Comparison of ENCODE assay signal across 20 cellular contexts in the genomic region with DNA sequence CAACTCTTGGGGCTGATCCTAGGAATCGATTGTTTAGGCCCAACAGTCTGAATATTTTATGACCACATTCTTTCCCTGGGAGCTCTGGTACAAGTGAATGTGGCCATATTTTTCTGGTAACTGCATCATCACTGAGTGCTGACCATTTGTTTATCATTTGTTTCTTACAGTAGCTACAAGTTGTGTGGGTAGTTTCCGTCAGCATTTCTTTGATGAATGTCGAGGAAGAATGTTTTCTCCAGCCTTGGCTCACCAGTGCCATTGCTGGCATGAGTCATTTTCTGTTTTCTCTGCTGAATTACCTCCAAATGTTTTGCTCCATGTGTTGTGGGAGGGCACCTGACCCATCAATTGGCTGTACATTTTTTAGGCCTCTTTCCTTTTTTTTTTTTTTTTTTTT. TPM values are rescaled to one million over a fixed set of nuclear protein-coding genes. Genes with fewer than 3 reads are reported as not detected.
DNase-seq lines count a peak whose midpoint lies in the region; ATAC-seq and TF ChIP-seq lines count a peak whose summit lies in the region.
"Had no signal": no experiment of that assay in that cellular context is flagged by ENCODE, and none has a peak within 500 bp of the region (broad histone marks: within the 10 kb centered on the region; RNA-seq: fewer than 3 reads in every experiment).

No MANE protein-coding gene starts in this region.

- no peaks in the 10 kb centered on the region for H3K9me2 ChIP-seq in Karpas-422 (replicated peaks; ENCODE audit: insufficient read depth, low read length)

- H3K4me3 Mint-ChIP-seq in activated naive CD8-positive, alpha-beta T cell = no peak overlapping the region
- no peak overlapping the region for H3K4me3 Mint-ChIP-seq in activated naive CD8-positive, alpha-beta T cell treated with anti-CD3 and anti-CD28 coated beads for 36 hours
- H3K4me3 Mint-ChIP-seq: brain; GM23338; stimulated activated naive B cell treated with anti-CD40 and anti-IgM and Interleukin-4, amounts not matched to agents 10 μg/mL and 1 μg/mL and 100 μg/mL, for 72 hours; T-helper 2 cell treated with Interferon-gamma antibody and Interleukin-4, amounts not matched to agents 5 μg/mL and 100 μg/mL, for 36 hours had no signal

- DNase-seq in activated naive CD8-positive, alpha-beta T cell treated with anti-CD3 and anti-CD28 coated beads for 36 hours = no peak
- peak; percentile 79 for DNase-seq in NCI-H226
- DNase-seq in colonic mucosa = peak; percentile 5
- DNase-seq in stromal cell of bone marrow (ENCODE audit: low read depth) = peak; percentile 35
- DNase-seq in Karpas-422 = no peak
- DNase-seq in OCI-M2 (lab: John Stamatoyannopoulos, UW; ENCODE audit: unreplicated experiment) = no peak
- DNase-seq: effector CD8-positive, alpha-beta T cell; GDM1; KBM-7; left cardiac atrium; NCI-H1436 treated with DMSO at 0.1 percent for 48 hours; NCI-H524; retina; stimulated activated CD4-positive, alpha-beta T cell treated with anti-CD3 and anti-CD28 coated beads, Interleukin-4, amount 100 ng/mL, for 1 hour; stimulated activated naive B cell treated with anti-CD40 and anti-IgM and Interleukin-4, amounts not matched to agents 10 μg/mL and 1 μg/mL and 100 μg/mL, for 72 hours had no signal

- H3K36me3 Mint-ChIP-seq in activated naive CD8-positive, alpha-beta T cell = peaks cover 10% of the 10 kb centered on the region
- peaks cover 41% of the 10 kb centered on the region for H3K36me3 Mint-ChIP-seq in activated naive CD8-positive, alpha-beta T cell treated with anti-CD3 and anti-CD28 coated beads for 36 hours
- H3K36me3 Mint-ChIP-seq: brain had no signal

- no peak for TF ChIP-seq CTCF in colonic mucosa (IDR thresholded peaks at IDR 0.05)

- H3K36me3 ChIP-seq in colonic mucosa = no peaks in the 10 kb centered on the region
- no peaks in the 10 kb centered on the region for H3K36me3 ChIP-seq in Karpas-422 (ENCODE audit: insufficient read depth, low read length)

- intact Hi-C loops in colonic mucosa (cut with DNase I) = no loop called here

- H3K79me2 ChIP-seq in Karpas-422 (ENCODE audit: low read length) = no peaks in the 10 kb centered on the region

- no peak overlapping the region for H3K4me2 ChIP-seq in Karpas-422 (ENCODE audit: low read depth, low read length, poor library complexity, severe bottlenecking)
- H3K4me2 ChIP-seq: GM23338 had no signal

- no peaks in the 10 kb centered on the region for H3K4me1 ChIP-seq in colonic mucosa
- no peaks in the 10 kb centered on the region for H3K4me1 ChIP-seq in Karpas-422 (ENCODE audit: low read length)

- H3K27me3 ChIP-seq in colonic mucosa (no peaks in the 10 kb centered on the region), Karpas-422 (ENCODE audit: low read length) (no peaks in the 10 kb centered on the region)

- H3K27ac ChIP-seq in colonic mucosa (no peak overlapping the region), Karpas-422 (ENCODE audit: low read length) (no peak overlapping the region)

- H3K9me3 Mint-ChIP-seq in activated naive CD8-positive, alpha-beta T cell (ENCODE audit: low read depth) = no peaks in the 10 kb centered on the region
- H3K9me3 Mint-ChIP-seq in activated naive CD8-positive, alpha-beta T cell treated with anti-CD3 and anti-CD28 coated beads for 36 hours = peaks cover 12% of the 10 kb centered on the region

- H3K27ac Mint-ChIP-seq in activated naive CD8-positive, alpha-beta T cell = peak overlapping the region; percentile 54
- no peak overlapping the region for H3K27ac Mint-ChIP-seq in activated naive CD8-positive, alpha-beta T cell treated with anti-CD3 and anti-CD28 coated beads for 36 hours
- H3K27ac Mint-ChIP-seq: brain; GM23338; stimulated activated naive B cell treated with anti-CD40 and anti-IgM and Interleukin-4, amounts not matched to agents 10 μg/mL and 1 μg/mL and 100 μg/mL, for 72 hours; T-helper 2 cell treated with Interferon-gamma antibody and Interleukin-4, amounts not matched to agents 5 μg/mL and 100 μg/mL, for 36 hours had no signal

- no peaks in the 10 kb centered on the region for H3K27me3 Mint-ChIP-seq in activated naive CD8-positive, alpha-beta T cell
- H3K27me3 Mint-ChIP-seq in activated naive CD8-positive, alpha-beta T cell treated with anti-CD3 and anti-CD28 coated beads for 36 hours = no peaks in the 10 kb centered on the region
- H3K27me3 Mint-ChIP-seq: stimulated activated naive B cell treated with anti-CD40 and anti-IgM and Interleukin-4, amounts not matched to agents 10 μg/mL and 1 μg/mL and 100 μg/mL, for 72 hours had no signal

- no peaks in the 10 kb centered on the region for H3K9me3 ChIP-seq in colonic mucosa
- no peaks in the 10 kb centered on the region for H3K9me3 ChIP-seq in Karpas-422 (ENCODE audit: low read length)

- H3K9ac ChIP-seq in colonic mucosa (ENCODE audit: low read depth in 2 of 2, low read length in 2 of 2) = no peak overlapping the region
- H3K9ac ChIP-seq in Karpas-422 (ENCODE audit: low read length) = no peak overlapping the region

- no peak overlapping the region for H2AFZ ChIP-seq in Karpas-422 (ENCODE audit: low read length)
- H2AFZ ChIP-seq: GM23338 had no signal

- no peak for ATAC-seq in HG03095 (IDR thresholded peaks at IDR 0.05; ENCODE audit: unreplicated experiment)
- ATAC-seq: stimulated activated naive B cell treated with anti-CD40 and anti-IgM and Interleukin-4, amounts not matched to agents 10 μg/mL and 1 μg/mL and 100 μg/mL, for 72 hours had no signal

- peaks cover 22% of the 10 kb centered on the region for H3K4me1 Mint-ChIP-seq in activated naive CD8-positive, alpha-beta T cell (ENCODE audit: low read depth)
- peaks cover 25% of the 10 kb centered on the region for H3K4me1 Mint-ChIP-seq in activated naive CD8-positive, alpha-beta T cell treated with anti-CD3 and anti-CD28 coated beads for 36 hours
- H3K4me1 Mint-ChIP-seq: brain had no signal

- H3K4me3 ChIP-seq in colonic mucosa (no peak overlapping the region), Karpas-422 (ENCODE audit: low read length) (no peak overlapping the region)
- H3K4me3 ChIP-seq: GM23338 had no signal

- H4K20me1 ChIP-seq in Karpas-422 (ENCODE audit: insufficient read depth, low read depth, low read length) = no peaks in the 10 kb centered on the region

RNA-seq across cellular contexts. Expression of a gene that starts 14.1 kb away (rescaled TPM):
- total RNA-seq in activated naive CD8-positive, alpha-beta T cell treated with anti-CD3 and anti-CD28 coated beads for 36 hours = 10 to 100 TPM; 36.5 to 38.6 TPM
- total RNA-seq in colonic mucosa = 10 to 100 TPM; 48.6 to 56.3 TPM
- total RNA-seq in Karpas-422 (2014; rRNA removed; shearing (Covaris generic); ENCODE audit: low replicate concordance) = 5.5 and 11.4 TPM in 2 replicates

RNA-seq across cellular contexts. Expression of a gene that starts 23.4 kb away (rescaled TPM):
- total RNA-seq in activated naive CD8-positive, alpha-beta T cell treated with anti-CD3 and anti-CD28 coated beads for 36 hours = 10 to 100 TPM; 27.1 to 28.8 TPM
- total RNA-seq in colonic mucosa = 1 to 10 TPM; 1.6 to 2.2 TPM
- total RNA-seq in Karpas-422 (2014; rRNA removed; shearing (Covaris generic); ENCODE audit: low replicate concordance) = 4.9 and 6.2 TPM in 2 replicates

RNA-seq across cellular contexts. Expression of a gene that starts 52.1 kb away (rescaled TPM):
- total RNA-seq in activated naive CD8-positive, alpha-beta T cell treated with anti-CD3 and anti-CD28 coated beads for 36 hours = 10 to 100 TPM; 74.9 to 77.8 TPM
- 10 to 100 TPM; 24.5 to 29.4 TPM for total RNA-seq in colonic mucosa
- total RNA-seq in Karpas-422 (2014; rRNA removed; shearing (Covaris generic); ENCODE audit: low replicate concordance) = 10.3 and 10.4 TPM in 2 replicates

Comparison
In these comparisons a context has a peak if more than half of its experiments do, and no peak if none do; other contexts are left out.
1. DNase-seq: peak in NCI-H226 (single experiment), colonic mucosa (single experiment) and stromal cell of bone marrow (single experiment); none in activated naive CD8-positive, alpha-beta T cell treated with anti-CD3 and anti-CD28 coated beads for 36 hours (single experiment), Karpas-422 (single experiment) and OCI-M2 (single experiment).